ENCODE assay signal across 11 cellular contexts in the genomic region with DNA sequence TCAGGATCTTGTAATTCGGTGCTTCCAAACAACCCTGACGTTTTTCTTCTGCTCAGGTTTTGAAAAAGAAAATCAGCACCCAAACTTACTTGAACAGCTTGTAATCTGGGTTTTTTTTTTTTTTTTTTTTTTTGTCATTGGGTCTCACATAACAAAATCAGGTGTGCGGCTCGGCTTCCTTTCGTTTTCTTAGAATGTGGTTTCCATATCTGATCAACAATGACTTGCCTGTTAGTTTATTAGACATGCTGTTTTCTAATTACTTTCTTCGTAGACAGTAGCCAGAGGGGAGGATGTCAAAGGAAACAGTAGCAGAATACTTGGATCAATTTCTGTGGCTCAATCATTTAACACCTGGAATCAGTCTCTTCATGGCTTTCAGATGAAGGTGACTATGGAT. TPM values are rescaled to one million over a fixed set of nuclear protein-coding genes. Genes with fewer than 3 reads are reported as not detected.
DNase-seq lines count a peak whose midpoint lies in the region; ATAC-seq and TF ChIP-seq lines count a peak whose summit lies in the region.
"Had no signal": no experiment of that assay in that cellular context is flagged by ENCODE, and none has a peak within 500 bp of the region (broad histone marks: within the 10 kb centered on the region; RNA-seq: fewer than 3 reads in every experiment).

No MANE protein-coding gene starts in this region.

- peaks cover 7% of the 10 kb centered on the region for H3K4me1 Mint-ChIP-seq in brain

- H3K4me1 ChIP-seq in SK-N-SH (ENCODE audit: control insufficient read depth in 1 of 2, insufficient read depth in 2 of 2, low read depth in 1 of 2, low read length in 1 of 2) (no peaks in the 10 kb centered on the region; a peak in 1 of 4 replicates), upper lobe of right lung (peaks cover 10% of the 10 kb centered on the region)
- H3K4me1 ChIP-seq: prostate gland had no signal

- H3K27ac ChIP-seq in SK-N-SH (ENCODE audit: low read depth in 2 of 2, low read length in 1 of 2) (no peak overlapping the region), neural cell (ENCODE audit: low read length) (no peak overlapping the region), upper lobe of right lung (no peak overlapping the region)
- H3K27ac ChIP-seq: 22Rv1, prostate gland, VCaP had no signal

- no peaks in the 10 kb centered on the region for H4K20me1 ChIP-seq in SK-N-SH (ENCODE audit: insufficient read depth)
- H4K20me1 ChIP-seq in neural cell (ENCODE audit: insufficient read depth) = no peaks in the 10 kb centered on the region

- H3K36me3 ChIP-seq in SK-N-SH (replicated peaks in 1 of 2; ENCODE audit: control insufficient read depth in 1 of 2, insufficient read depth in 2 of 2, low read length in 1 of 2) (no peaks in the 10 kb centered on the region), neural cell (ENCODE audit: insufficient read depth, low read length) (no peaks in the 10 kb centered on the region), upper lobe of right lung (no peaks in the 10 kb centered on the region)
- H3K36me3 ChIP-seq: prostate gland had no signal

- H3K27ac Mint-ChIP-seq in brain = no peak overlapping the region

- intact Hi-C loops in upper lobe of right lung (cut with DNase I) = no loop called here

- H3F3A ChIP-seq in SK-N-SH (replicated peaks; ENCODE audit: insufficient read depth) (peaks cover 6% of the 10 kb centered on the region), neural cell (ENCODE audit: insufficient read depth, low read length, poor library complexity, severe bottlenecking) (no peaks in the 10 kb centered on the region)

- peak overlapping the region; percentile 83; the same call in 1 of the 2 replicates for H3K4me2 ChIP-seq in SK-N-SH
- peak overlapping the region; percentile 68 for H3K4me2 ChIP-seq in neural cell (ENCODE audit: low read length)

- TF ChIP-seq EP300 in SK-N-SH (IDR thresholded peaks at IDR 0.05; ENCODE audit: borderline replicate concordance in 1 of 2, low read depth in 1 of 2, low read length in 1 of 2) (no peak), neural cell (conservative IDR thresholded peaks at IDR 0.05; ENCODE audit: poor library complexity, severe bottlenecking) (no peak)

- peak overlapping the region in 1 of 2 experiments; percentile 61; a peak in 2 of 4 replicates for H3K4me3 ChIP-seq in SK-N-SH (ENCODE audit: low read depth in 2 of 2, low read length in 1 of 2)
- H3K4me3 ChIP-seq in Jurkat, Clone E6-1 (ENCODE audit: low read length) = no peak overlapping the region
- peak overlapping the region; percentile 78 for H3K4me3 ChIP-seq in neural cell (ENCODE audit: low read length)
- H3K4me3 ChIP-seq in upper lobe of right lung = no peak overlapping the region

- no peaks in the 10 kb centered on the region for H3K79me2 ChIP-seq in SK-N-SH (ENCODE audit: insufficient read depth)
- H3K79me2 ChIP-seq in neural cell (replicated peaks; ENCODE audit: insufficient read depth, low read length) = no peaks in the 10 kb centered on the region

- no peaks in the 10 kb centered on the region for H3K9me3 ChIP-seq in SK-N-SH
- peaks cover 4% of the 10 kb centered on the region for H3K9me3 ChIP-seq in neural cell (ENCODE audit: low read length)
- no peaks in the 10 kb centered on the region for H3K9me3 ChIP-seq in upper lobe of right lung
- H3K9me3 ChIP-seq: prostate gland had no signal

- DNase-seq in SK-N-SH (no peak), upper lobe of right lung (no peak), DMS153 (lab: John Stamatoyannopoulos, UW) (no peak)
- peak; percentile 42 for DNase-seq in Jurkat, Clone E6-1 (ENCODE audit: low read depth, low spot score)
- DNase-seq in effector CD8-positive, alpha-beta T cell (lab: John Stamatoyannopoulos, UW) = no peak

- H3K27me3 ChIP-seq in SK-N-SH (ENCODE audit: insufficient read depth) = peaks cover 23% of the 10 kb centered on the region
- H3K27me3 ChIP-seq in neural cell (ENCODE audit: insufficient read depth, low read depth, low read length) = peaks cover 58% of the 10 kb centered on the region
- H3K27me3 ChIP-seq in upper lobe of right lung = peaks cover 35% of the 10 kb centered on the region

- POLR2A ChIA-PET in SK-N-SH (lab: Yijun Ruan, JAX) = no interaction called here

- WGBS in SK-N-SH (ENCODE audit: low lambda C conversion rate) = 13% methylated on average over 6 of the region's 6 CpGs

- H2AFZ ChIP-seq in SK-N-SH (ENCODE audit: low read depth) (no peak overlapping the region), neural cell (ENCODE audit: low read depth, low read length) (no peak overlapping the region)

- H3K9me3 Mint-ChIP-seq in brain = peaks cover 0 to 11% (median 0%) of the 10 kb centered on the region in 5 experiments

- H3K27me3 Mint-ChIP-seq in brain = peaks cover 82% of the 10 kb centered on the region

- peak overlapping the region; percentile 76 to 83 (median 81) for H3K4me3 Mint-ChIP-seq in brain

- TF ChIP-seq RAD21 in SK-N-SH (IDR thresholded peaks at IDR 0.05; ENCODE audit: low read length) (no peak), neural cell (conservative IDR thresholded peaks at IDR 0.05) (no peak)

- H3K9me2 ChIP-seq in SK-N-SH = no peaks in the 10 kb centered on the region
- H3K9me2 ChIP-seq in neural cell (ENCODE audit: insufficient read depth, low read length) = no peaks in the 10 kb centered on the region

- no peak for ATAC-seq in SK-N-SH treated with all-trans-retinoic acid at 6 μM for 48 hours
- no peak for ATAC-seq in upper lobe of right lung

- no peak for TF ChIP-seq CTCF in SK-N-SH (IDR thresholded peaks at IDR 0.05)
- TF ChIP-seq CTCF in brain (conservative IDR thresholded peaks at IDR 0.05) = no peak
- no peak for TF ChIP-seq CTCF in neural cell (IDR thresholded peaks at IDR 0.05; ENCODE audit: poor library complexity, severe bottlenecking)
- TF ChIP-seq CTCF in upper lobe of right lung (IDR thresholded peaks at IDR 0.05) = no peak

- H3K36me3 Mint-ChIP-seq in brain = no peaks in the 10 kb centered on the region

- CTCF ChIA-PET in SK-N-SH (lab: Yijun Ruan, JAX) = no interaction called here

- H3K9ac ChIP-seq in SK-N-SH (no peak overlapping the region), neural cell (ENCODE audit: low read length) (no peak overlapping the region)

TF ChIP-seq in SK-N-SH, 30 proteins besides CTCF, POLR2A, EP300 and RAD21 (continues in another document):
- TF ChIP-seq YY1 (IDR thresholded peaks at IDR 0.05; ENCODE audit: low read depth) = no peak
- no peak for TF ChIP-seq JUND (IDR thresholded peaks at IDR 0.05)
- no peak for TF ChIP-seq RFX5 (IDR thresholded peaks at IDR 0.05; ENCODE audit: low read length)
- TF ChIP-seq, protein P1, sequence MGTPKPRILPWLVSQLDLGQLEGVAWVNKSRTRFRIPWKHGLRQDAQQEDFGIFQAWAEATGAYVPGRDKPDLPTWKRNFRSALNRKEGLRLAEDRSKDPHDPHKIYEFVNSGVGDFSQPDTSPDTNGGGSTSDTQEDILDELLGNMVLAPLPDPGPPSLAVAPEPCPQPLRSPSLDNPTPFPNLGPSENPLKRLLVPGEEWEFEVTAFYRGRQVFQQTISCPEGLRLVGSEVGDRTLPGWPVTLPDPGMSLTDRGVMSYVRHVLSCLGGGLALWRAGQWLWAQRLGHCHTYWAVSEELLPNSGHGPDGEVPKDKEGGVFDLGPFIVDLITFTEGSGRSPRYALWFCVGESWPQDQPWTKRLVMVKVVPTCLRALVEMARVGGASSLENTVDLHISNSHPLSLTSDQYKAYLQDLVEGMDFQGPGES (IDR thresholded peaks at IDR 0.05; ENCODE audit: low read depth, low read length) = no peak
- no peak for TF ChIP-seq MEF2A (IDR thresholded peaks at IDR 0.05; ENCODE audit: borderline replicate concordance, low read depth)
- TF ChIP-seq SIN3A (IDR thresholded peaks at IDR 0.05; ENCODE audit: borderline replicate concordance, low read depth, low read length) = no peak

TF ChIP-seq in SK-N-SH treated with all-trans-retinoic acid at 6 μM for 48 hours, 23 proteins besides CTCF, POLR2A, EP300 and RAD21 (continues in another document):
- TF ChIP-seq TOX (CRISPR knock-in tag; IDR thresholded peaks at IDR 0.05; ENCODE audit: borderline replicate concordance) (no peak), ZFP30 (CRISPR knock-in tag; IDR thresholded peaks at IDR 0.05) (no peak)
- TF ChIP-seq, protein P2, sequence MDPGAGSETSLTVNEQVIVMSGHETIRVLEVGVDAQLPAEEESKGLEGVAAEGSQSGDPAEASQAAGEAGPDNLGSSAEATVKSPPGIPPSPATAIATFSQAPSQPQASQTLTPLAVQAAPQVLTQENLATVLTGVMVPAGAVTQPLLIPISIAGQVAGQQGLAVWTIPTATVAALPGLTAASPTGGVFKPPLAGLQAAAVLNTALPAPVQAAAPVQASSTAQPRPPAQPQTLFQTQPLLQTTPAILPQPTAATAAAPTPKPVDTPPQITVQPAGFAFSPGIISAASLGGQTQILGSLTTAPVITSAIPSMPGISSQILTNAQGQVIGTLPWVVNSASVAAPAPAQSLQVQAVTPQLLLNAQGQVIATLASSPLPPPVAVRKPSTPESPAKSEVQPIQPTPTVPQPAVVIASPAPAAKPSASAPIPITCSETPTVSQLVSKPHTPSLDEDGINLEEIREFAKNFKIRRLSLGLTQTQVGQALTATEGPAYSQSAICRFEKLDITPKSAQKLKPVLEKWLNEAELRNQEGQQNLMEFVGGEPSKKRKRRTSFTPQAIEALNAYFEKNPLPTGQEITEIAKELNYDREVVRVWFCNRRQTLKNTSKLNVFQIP (CRISPR knock-in tag; IDR thresholded peaks at IDR 0.05; ENCODE audit: borderline replicate concordance, low read depth) = no peak

TF ChIP-seq in neural cell, 6 proteins besides CTCF, POLR2A, EP300 and RAD21:
- TF ChIP-seq SMC3 (conservative IDR thresholded peaks at IDR 0.05; ENCODE audit: poor library complexity) (no peak), POLR2AphosphoS5 (IDR thresholded peaks at IDR 0.05) (peak; percentile 12), TAF1 (IDR thresholded peaks at IDR 0.05; ENCODE audit: low read depth) (no peak)
TF ChIP-seq in neural cell: peak in this region for 1.

RNA-seq across cellular contexts. Expression of a gene that starts 0.9 kb away (rescaled TPM):
- 0.02 and 0.03 TPM in 2 replicates for polyA plus RNA-seq in SK-N-SH (2012; rRNA removed)
- 0.03 TPM in 2 replicates for polyA plus RNA-seq in SK-N-SH (2012; cell fraction: cytosol; rRNA removed)
- 0.05 TPM in 2 replicates for polyA plus RNA-seq in SK-N-SH (2012; cell fraction: nucleus; rRNA removed)
- not detected for polyA plus RNA-seq in Jurkat, Clone E6-1 (2012; ENCODE audit: insufficient read depth, insufficient read length)
- polyA plus RNA-seq in brain (ENCODE audit: insufficient read depth, low read depth, low replicate concordance) = 0.44 TPM
- 0.35 and 0.36 TPM in 2 replicates for polyA plus RNA-seq in neural cell
- 1.2 TPM in 2 replicates for polyA minus RNA-seq in neural cell
- total RNA-seq in upper lobe of right lung = 0.78 TPM
